Comparison of ENCODE assay signal across 8 cellular contexts in the genomic region with DNA sequence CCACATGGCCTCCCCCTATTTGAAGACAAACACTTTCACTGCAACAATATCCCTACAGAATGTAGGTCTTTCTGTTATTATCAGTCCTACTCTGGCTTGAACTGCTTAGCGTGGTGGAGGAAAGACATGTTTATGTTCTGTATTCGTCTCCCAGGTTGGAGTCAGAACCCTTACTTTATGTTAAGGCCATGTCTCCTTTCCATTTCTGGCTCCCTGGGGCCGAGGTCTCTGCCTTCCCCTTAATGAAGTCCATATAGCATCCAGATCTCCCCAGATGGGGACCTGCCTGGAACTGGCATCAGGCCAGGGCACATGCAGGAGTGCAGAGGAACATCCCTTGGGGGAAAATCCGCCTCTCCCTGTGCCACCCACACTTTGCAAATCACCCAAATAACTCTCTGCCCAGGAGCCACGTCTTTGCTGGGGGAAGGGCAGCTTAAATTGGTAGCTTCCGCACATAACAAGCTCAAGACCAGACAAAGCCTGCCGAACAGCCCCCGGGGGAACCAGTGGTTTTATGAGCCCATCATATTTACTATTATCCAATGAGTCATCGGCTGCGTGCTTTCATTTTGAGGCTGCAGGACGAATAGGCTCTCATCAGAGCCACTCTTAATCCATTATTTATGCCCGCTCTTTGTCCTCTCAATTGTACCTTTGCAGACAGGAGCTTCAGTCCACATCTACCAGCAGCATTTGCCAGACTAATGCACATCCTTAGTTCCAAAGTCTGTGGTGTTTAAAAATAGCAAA.
DNase-seq lines count a peak whose midpoint lies in the region; ATAC-seq, FAIRE-seq and TF ChIP-seq lines count a peak whose summit lies in the region.
"Had no signal": no experiment of that assay in that cellular context is flagged by ENCODE, and none has a peak within 500 bp of the region (broad histone marks: within the 10 kb centered on the region; RNA-seq: fewer than 3 reads in every experiment).

No MANE protein-coding gene starts in this region.

- no peak overlapping the region for H3K9ac ChIP-seq in astrocyte (ENCODE audit: low read length)

- H3K36me3 Mint-ChIP-seq in astrocyte (ENCODE audit: low read depth, unreplicated experiment) (no peaks in the 10 kb centered on the region), nephron progenitor cell (ENCODE audit: low read depth) (no peaks in the 10 kb centered on the region)
- H3K36me3 Mint-ChIP-seq in natural killer cell treated with Interleukin-12 subunit alpha and Interleukin-12 subunit beta and Interleukin-15 and Interleukin-18, amount 100 ng/mL, for 72 hours: no peaks in the 10 kb centered on the region

- H3K4me3 ChIP-seq in astrocyte (ENCODE audit: insufficient read depth, low read depth, low read length): peak overlapping the region; percentile 26

- H3K4me1 Mint-ChIP-seq in astrocyte (ENCODE audit: low read depth, unreplicated experiment): peaks cover 9% of the 10 kb centered on the region
- peaks cover 22 to 52% of the 10 kb centered on the region in 2 donors for H3K4me1 Mint-ChIP-seq in natural killer cell treated with Interleukin-12 subunit alpha and Interleukin-12 subunit beta and Interleukin-15 and Interleukin-18, amount 100 ng/mL, for 72 hours (ENCODE audit: low read depth in 2 of 2)
- peaks cover 58% of the 10 kb centered on the region for H3K4me1 Mint-ChIP-seq in nephron progenitor cell

- FAIRE-seq in H54 (lab: Jason Lieb, UNC): no peak
- no peak for FAIRE-seq in astrocyte (lab: Jason Lieb, UNC)

- TF ChIP-seq POLR2A in H54 (IDR thresholded peaks at IDR 0.05; ENCODE audit: low read depth, low read length): no peak

- H3K27ac ChIP-seq in astrocyte (ENCODE audit: low read depth, low read length): no peak overlapping the region

- peaks cover 25% of the 10 kb centered on the region for H3K27me3 ChIP-seq in astrocyte (ENCODE audit: insufficient read depth, low read length)

- DNase-seq in H54 (ENCODE audit: insufficient read length, low spot score) (peak; percentile 15), NCI-H2107 treated with DMSO at 0.1 percent for 48 hours (lab: John Stamatoyannopoulos, UW; ENCODE audit: unreplicated experiment) (peak; percentile 93), astrocyte (ENCODE audit: low read depth) (peak; percentile 56), nephron progenitor cell (no peak)
- no peak for DNase-seq in natural killer cell treated with Interleukin-12 subunit alpha and Interleukin-12 subunit beta and Interleukin-15 and Interleukin-18, amount 100 ng/mL, for 72 hours (ENCODE audit: low spot score)

- H3K4me3 Mint-ChIP-seq in astrocyte (ENCODE audit: unreplicated experiment) (no peak overlapping the region), nephron progenitor cell (no peak overlapping the region)
- H3K4me3 Mint-ChIP-seq in natural killer cell treated with Interleukin-12 subunit alpha and Interleukin-12 subunit beta and Interleukin-15 and Interleukin-18, amount 100 ng/mL, for 72 hours: peak overlapping the region; percentile 25
- H3K4me3 Mint-ChIP-seq: T-helper 1 cell treated with Interleukin-12 subunit alpha and Interleukin-12 subunit beta and Interleukin-4 antibody, amounts not matched to agents 30 μg/mL and 1 μg/mL, for 36 hours had no signal

- H3K79me2 ChIP-seq in astrocyte (ENCODE audit: insufficient read depth, low read length): no peaks in the 10 kb centered on the region

- H3K36me3 ChIP-seq in astrocyte (ENCODE audit: insufficient read depth, low read length): no peaks in the 10 kb centered on the region

- TF ChIP-seq CTCF in astrocyte (IDR thresholded peaks at IDR 0.05; ENCODE audit: insufficient read depth, low read depth, low read length) (no peak), nephron progenitor cell (IDR thresholded peaks at IDR 0.05) (no peak)

- H3K27ac Mint-ChIP-seq in astrocyte (ENCODE audit: unreplicated experiment) (no peak overlapping the region), nephron progenitor cell (no peak overlapping the region)
- no peak overlapping the region for H3K27ac Mint-ChIP-seq in natural killer cell treated with Interleukin-12 subunit alpha and Interleukin-12 subunit beta and Interleukin-15 and Interleukin-18, amount 100 ng/mL, for 72 hours
- H3K27ac Mint-ChIP-seq: T-helper 1 cell treated with Interleukin-12 subunit alpha and Interleukin-12 subunit beta and Interleukin-4 antibody, amounts not matched to agents 30 μg/mL and 1 μg/mL, for 36 hours had no signal

- peak overlapping the region; percentile 48 for H2AFZ ChIP-seq in astrocyte (ENCODE audit: low read depth, low read length)

- no peaks in the 10 kb centered on the region for H3K9me3 ChIP-seq in astrocyte (ENCODE audit: insufficient read depth, low read depth, low read length)

- H3K9me3 Mint-ChIP-seq in astrocyte (ENCODE audit: unreplicated experiment) (no peaks in the 10 kb centered on the region), nephron progenitor cell (peaks cover 3% of the 10 kb centered on the region)
- no peaks in the 10 kb centered on the region for H3K9me3 Mint-ChIP-seq in natural killer cell treated with Interleukin-12 subunit alpha and Interleukin-12 subunit beta and Interleukin-15 and Interleukin-18, amount 100 ng/mL, for 72 hours
- H3K9me3 Mint-ChIP-seq: T-helper 1 cell treated with Interleukin-12 subunit alpha and Interleukin-12 subunit beta and Interleukin-4 antibody, amounts not matched to agents 30 μg/mL and 1 μg/mL, for 36 hours had no signal

- no peaks in the 10 kb centered on the region for H4K20me1 ChIP-seq in astrocyte (ENCODE audit: insufficient read depth, low read length)

- H3K4me2 ChIP-seq in astrocyte (ENCODE audit: low read length): peak overlapping the region; percentile 79

- peaks cover 25% of the 10 kb centered on the region for H3K4me1 ChIP-seq in astrocyte (ENCODE audit: insufficient read depth, low read length)

- no peak for ATAC-seq in natural killer cell treated with Interleukin-12 subunit alpha and Interleukin-12 subunit beta and Interleukin-15 and Interleukin-18, amount 100 ng/mL, for 72 hours
- no peak for ATAC-seq in GM21528 (IDR thresholded peaks at IDR 0.05; ENCODE audit: low FRiP score, unreplicated experiment)
- no peak for ATAC-seq in HG03457 (IDR thresholded peaks at IDR 0.05; ENCODE audit: unreplicated experiment)

- H3K27me3 Mint-ChIP-seq in astrocyte (ENCODE audit: low read depth, unreplicated experiment) (peaks cover 59% of the 10 kb centered on the region), nephron progenitor cell (ENCODE audit: low read depth, poor library complexity) (peaks cover 21% of the 10 kb centered on the region)
- peaks cover 0 to 10% of the 10 kb centered on the region in 2 donors for H3K27me3 Mint-ChIP-seq in natural killer cell treated with Interleukin-12 subunit alpha and Interleukin-12 subunit beta and Interleukin-15 and Interleukin-18, amount 100 ng/mL, for 72 hours

Comparison
In these comparisons a context has a peak if more than half of its experiments do, and no peak if none do; other contexts are left out.
1. DNase-seq: peak in H54 (single experiment), NCI-H2107 treated with DMSO at 0.1 percent for 48 hours (single experiment) and astrocyte (single experiment); none in natural killer cell treated with Interleukin-12 subunit alpha and Interleukin-12 subunit beta and Interleukin-15 and Interleukin-18, amount 100 ng/mL, for 72 hours (single experiment) and nephron progenitor cell (single experiment).